In the genomic region with DNA sequence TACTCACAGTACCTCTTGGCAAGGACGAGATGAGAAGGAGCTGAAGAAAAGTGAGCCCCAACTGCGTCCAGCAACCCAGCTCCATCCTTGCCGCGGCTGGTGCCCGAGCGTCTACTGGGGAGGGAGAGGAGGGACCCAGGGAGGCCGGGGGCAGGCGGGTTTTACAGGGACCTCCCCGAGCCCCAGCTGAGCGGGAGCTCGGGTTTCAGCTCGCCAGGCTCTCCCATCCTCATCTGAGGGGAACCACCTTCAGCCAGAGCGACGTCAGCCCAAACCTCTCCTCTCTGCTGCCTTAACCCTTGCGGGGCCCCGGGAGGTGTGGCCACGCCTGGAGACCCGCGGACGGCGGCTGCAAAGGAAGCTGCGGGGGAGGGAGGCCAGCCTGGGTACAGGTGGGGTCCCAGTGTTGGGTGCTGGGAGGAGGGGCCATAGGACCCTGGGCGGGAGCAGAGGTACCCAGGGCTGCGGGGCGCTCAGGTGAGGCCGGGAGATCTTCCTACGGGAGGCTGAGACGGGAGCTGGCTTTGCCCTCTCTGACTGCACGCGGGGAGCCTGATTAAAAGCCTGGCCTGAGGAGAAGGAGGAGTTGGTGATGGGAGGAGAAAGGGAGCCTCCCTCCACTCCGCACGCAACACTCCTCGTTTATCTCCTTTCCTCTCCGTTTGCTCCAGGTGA, we compare ENCODE assay signal across 8 cellular contexts. TPM values are rescaled to one million over a fixed set of nuclear protein-coding genes. Genes with fewer than 3 reads are reported as not detected.
DNase-seq lines count a peak whose midpoint lies in the region; ATAC-seq and TF ChIP-seq lines count a peak whose summit lies in the region.

A gene with protein sequence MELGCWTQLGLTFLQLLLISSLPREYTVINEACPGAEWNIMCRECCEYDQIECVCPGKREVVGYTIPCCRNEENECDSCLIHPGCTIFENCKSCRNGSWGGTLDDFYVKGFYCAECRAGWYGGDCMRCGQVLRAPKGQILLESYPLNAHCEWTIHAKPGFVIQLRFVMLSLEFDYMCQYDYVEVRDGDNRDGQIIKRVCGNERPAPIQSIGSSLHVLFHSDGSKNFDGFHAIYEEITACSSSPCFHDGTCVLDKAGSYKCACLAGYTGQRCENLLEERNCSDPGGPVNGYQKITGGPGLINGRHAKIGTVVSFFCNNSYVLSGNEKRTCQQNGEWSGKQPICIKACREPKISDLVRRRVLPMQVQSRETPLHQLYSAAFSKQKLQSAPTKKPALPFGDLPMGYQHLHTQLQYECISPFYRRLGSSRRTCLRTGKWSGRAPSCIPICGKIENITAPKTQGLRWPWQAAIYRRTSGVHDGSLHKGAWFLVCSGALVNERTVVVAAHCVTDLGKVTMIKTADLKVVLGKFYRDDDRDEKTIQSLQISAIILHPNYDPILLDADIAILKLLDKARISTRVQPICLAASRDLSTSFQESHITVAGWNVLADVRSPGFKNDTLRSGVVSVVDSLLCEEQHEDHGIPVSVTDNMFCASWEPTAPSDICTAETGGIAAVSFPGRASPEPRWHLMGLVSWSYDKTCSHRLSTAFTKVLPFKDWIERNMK (minus strand): TSS at position 116 of the 675 bp plus-strand sequence. CDS start 31 bp downstream, at position 85.

- H3K27me3 ChIP-seq in right atrium auricular region (no peaks in the 10 kb centered on the region), gastrocnemius medialis (peaks cover 5 to 22% (median 14%) of the 10 kb centered on the region in 3 donors), WERI-Rb-1 (ENCODE audit: insufficient read depth, low read depth, severe bottlenecking) (no peaks in the 10 kb centered on the region)

- H3K4me3 Mint-ChIP-seq in activated CD4-positive, alpha-beta memory T cell treated with anti-CD3 and anti-CD28 coated beads for 36 hours: no peak within 1 kb of the TSS
- no peak within 1 kb of the TSS for H3K4me3 Mint-ChIP-seq in activated CD4-positive, alpha-beta memory T cell treated with anti-CD3 and anti-CD28 coated beads, Interleukin-2, amount 10 ng/mL, durations not matched to agents 7 days and 5 days
- H3K4me3 Mint-ChIP-seq in activated CD8-positive, alpha-beta T cell treated with anti-CD3 and anti-CD28 coated beads for 36 hours: no peak within 1 kb of the TSS

- peak; percentile 35 for DNase-seq in activated CD4-positive, alpha-beta memory T cell treated with anti-CD3 and anti-CD28 coated beads for 36 hours
- DNase-seq in activated CD4-positive, alpha-beta memory T cell treated with anti-CD3 and anti-CD28 coated beads, Interleukin-2, amount 10 ng/mL, durations not matched to agents 7 days and 5 days: no peak
- peak; percentile 50 for DNase-seq in activated CD8-positive, alpha-beta T cell treated with anti-CD3 and anti-CD28 coated beads for 36 hours
- DNase-seq in right atrium auricular region (ENCODE audit: low spot score) (peak; percentile 76), gastrocnemius medialis (peak; percentile 18 to 25), RKO (ENCODE audit: low spot score) (no peak), foreskin melanocyte (no peak), WERI-Rb-1 (no peak)

- no peak within 1 kb of the TSS for H3K27ac Mint-ChIP-seq in activated CD4-positive, alpha-beta memory T cell treated with anti-CD3 and anti-CD28 coated beads for 36 hours
- H3K27ac Mint-ChIP-seq in activated CD4-positive, alpha-beta memory T cell treated with anti-CD3 and anti-CD28 coated beads, Interleukin-2, amount 10 ng/mL, durations not matched to agents 7 days and 5 days: no peak within 1 kb of the TSS
- H3K27ac Mint-ChIP-seq in activated CD8-positive, alpha-beta T cell treated with anti-CD3 and anti-CD28 coated beads for 36 hours: no peak within 1 kb of the TSS

- ATAC-seq in activated CD8-positive, alpha-beta T cell treated with anti-CD3 and anti-CD28 coated beads for 36 hours: peak; percentile 92
- ATAC-seq in gastrocnemius medialis: peak; percentile 29 to 42

- H3K36me3 Mint-ChIP-seq in activated CD4-positive, alpha-beta memory T cell treated with anti-CD3 and anti-CD28 coated beads for 36 hours: no peaks in the 10 kb centered on the region
- H3K36me3 Mint-ChIP-seq in activated CD4-positive, alpha-beta memory T cell treated with anti-CD3 and anti-CD28 coated beads, Interleukin-2, amount 10 ng/mL, durations not matched to agents 7 days and 5 days (ENCODE audit: low read depth): no peaks in the 10 kb centered on the region
- H3K36me3 Mint-ChIP-seq in activated CD8-positive, alpha-beta T cell treated with anti-CD3 and anti-CD28 coated beads for 36 hours (ENCODE audit: low read depth): no peaks in the 10 kb centered on the region

- no peak for TF ChIP-seq CTCF in activated CD8-positive, alpha-beta T cell treated with anti-CD3 and anti-CD28 coated beads for 36 hours (IDR thresholded peaks at IDR 0.05)
- TF ChIP-seq CTCF in right atrium auricular region (IDR thresholded peaks at IDR 0.05): no peak
- TF ChIP-seq CTCF in gastrocnemius medialis (IDR thresholded peaks at IDR 0.05 in 4 of 5, conservative IDR thresholded peaks at IDR 0.05 in 1 of 5): no peak
- TF ChIP-seq CTCF in WERI-Rb-1 (IDR thresholded peaks at IDR 0.05; ENCODE audit: low read depth, low read length): no peak

- H3K9me3 ChIP-seq in right atrium auricular region (no peaks in the 10 kb centered on the region), gastrocnemius medialis (no peaks in the 10 kb centered on the region), WERI-Rb-1 (ENCODE audit: severe bottlenecking) (no peaks in the 10 kb centered on the region)

- in situ Hi-C loops in gastrocnemius medialis (cut with MboI; ENCODE audit: low sequenced_read_pairs in 4 of 4): no loop called here

- H3K4me3 ChIP-seq in right atrium auricular region (peak within 1 kb of the TSS; percentile 24 to 47), gastrocnemius medialis (peak within 1 kb of the TSS in 3 of 4 donors; percentile 27 to 40 (median 38)), WERI-Rb-1 (ENCODE audit: low read depth, low read length) (no peak within 1 kb of the TSS)

- H3K36me3 ChIP-seq in right atrium auricular region (no peaks in the 10 kb centered on the region), gastrocnemius medialis (no peaks in the 10 kb centered on the region), WERI-Rb-1 (no peaks in the 10 kb centered on the region)

- H3K27me3 Mint-ChIP-seq in activated CD4-positive, alpha-beta memory T cell treated with anti-CD3 and anti-CD28 coated beads for 36 hours: peaks cover 64% of the 10 kb centered on the region
- H3K27me3 Mint-ChIP-seq in activated CD4-positive, alpha-beta memory T cell treated with anti-CD3 and anti-CD28 coated beads, Interleukin-2, amount 10 ng/mL, durations not matched to agents 7 days and 5 days: peaks cover 64% of the 10 kb centered on the region
- peaks cover 52% of the 10 kb centered on the region for H3K27me3 Mint-ChIP-seq in activated CD8-positive, alpha-beta T cell treated with anti-CD3 and anti-CD28 coated beads for 36 hours

- POLR2A ChIA-PET in activated CD4-positive, alpha-beta memory T cell treated with anti-CD3 and anti-CD28 coated beads for 36 hours (lab: Charles Lee): no interaction called here
- POLR2A ChIA-PET in activated CD4-positive, alpha-beta memory T cell treated with anti-CD3 and anti-CD28 coated beads, Interleukin-2, amount 10 ng/mL, durations not matched to agents 7 days and 5 days (lab: Charles Lee): no interaction called here
- POLR2A ChIA-PET in activated CD8-positive, alpha-beta T cell treated with anti-CD3 and anti-CD28 coated beads for 36 hours (lab: Charles Lee): interaction anchor here (0.6 kb wide), 1 partner anchor 769 kb away, joined by 3 read pairs; no protein-coding TSS in a partner anchor

- peak in 1 of 2 donors; percentile 15 for TF ChIP-seq POLR2A in gastrocnemius medialis (IDR thresholded peaks at IDR 0.05)

- intact Hi-C loops in activated CD4-positive, alpha-beta memory T cell treated with anti-CD3 and anti-CD28 coated beads for 36 hours (cut with micrococcal nuclease): no loop called here
- intact Hi-C loops in activated CD8-positive, alpha-beta T cell treated with anti-CD3 and anti-CD28 coated beads for 36 hours (cut with micrococcal nuclease): no loop called here
- intact Hi-C loops in gastrocnemius medialis (cut with DNase I; ENCODE audit: low total_unique reads): no loop called here

- H3K9me3 Mint-ChIP-seq in activated CD4-positive, alpha-beta memory T cell treated with anti-CD3 and anti-CD28 coated beads for 36 hours: no peaks in the 10 kb centered on the region
- no peaks in the 10 kb centered on the region for H3K9me3 Mint-ChIP-seq in activated CD4-positive, alpha-beta memory T cell treated with anti-CD3 and anti-CD28 coated beads, Interleukin-2, amount 10 ng/mL, durations not matched to agents 7 days and 5 days
- no peaks in the 10 kb centered on the region for H3K9me3 Mint-ChIP-seq in activated CD8-positive, alpha-beta T cell treated with anti-CD3 and anti-CD28 coated beads for 36 hours

- CTCF ChIA-PET in activated CD4-positive, alpha-beta memory T cell treated with anti-CD3 and anti-CD28 coated beads for 36 hours (lab: Charles Lee): no interaction called here
- CTCF ChIA-PET in activated CD4-positive, alpha-beta memory T cell treated with anti-CD3 and anti-CD28 coated beads, Interleukin-2, amount 10 ng/mL, durations not matched to agents 7 days and 5 days (lab: Charles Lee): no interaction called here
- CTCF ChIA-PET in activated CD8-positive, alpha-beta T cell treated with anti-CD3 and anti-CD28 coated beads for 36 hours (lab: Charles Lee): interaction anchor here (0.7 to 1.9 kb wide), 2 partner anchors 41 to 296 kb away, joined by 3 to 4 read pairs; no protein-coding TSS in a partner anchor

- peaks cover 0 to 20% of the 10 kb centered on the region in 2 donors for H3K4me1 ChIP-seq in right atrium auricular region
- no peaks in the 10 kb centered on the region for H3K4me1 ChIP-seq in gastrocnemius medialis

- H3K27ac ChIP-seq in right atrium auricular region: peak within 1 kb of the TSS; percentile 41 to 48
- peak within 1 kb of the TSS in 3 of 4 donors; percentile 25 to 31 (median 29) for H3K27ac ChIP-seq in gastrocnemius medialis
- no peak within 1 kb of the TSS for H3K27ac ChIP-seq in WERI-Rb-1

- H3K4me1 Mint-ChIP-seq in activated CD4-positive, alpha-beta memory T cell treated with anti-CD3 and anti-CD28 coated beads for 36 hours (ENCODE audit: low read depth): no peaks in the 10 kb centered on the region
- no peaks in the 10 kb centered on the region for H3K4me1 Mint-ChIP-seq in activated CD4-positive, alpha-beta memory T cell treated with anti-CD3 and anti-CD28 coated beads, Interleukin-2, amount 10 ng/mL, durations not matched to agents 7 days and 5 days
- H3K4me1 Mint-ChIP-seq in activated CD8-positive, alpha-beta T cell treated with anti-CD3 and anti-CD28 coated beads for 36 hours (ENCODE audit: low read depth): no peaks in the 10 kb centered on the region

RNA-seq across cellular contexts. Expression of the gene that starts here (rescaled TPM):
- not detected for total RNA-seq in activated CD4-positive, alpha-beta memory T cell treated with anti-CD3 and anti-CD28 coated beads for 36 hours
- total RNA-seq in activated CD4-positive, alpha-beta memory T cell treated with anti-CD3 and anti-CD28 coated beads, Interleukin-2, amount 10 ng/mL, durations not matched to agents 7 days and 5 days: not detected
- not detected for total RNA-seq in activated CD8-positive, alpha-beta T cell treated with anti-CD3 and anti-CD28 coated beads for 36 hours
- total RNA-seq in right atrium auricular region (10 to 100 TPM in 1 of 2 donors, 1 to 10 TPM in 1; 8.6 to 15.3 TPM), gastrocnemius medialis (1 to 10 TPM in 3 of 4 donors, under 1 TPM in 1; 0.49 to 3.2 (median 1.4) TPM)

Comparison
In these comparisons a context has a peak if more than half of its experiments do, and no peak if none do; other contexts are left out.
1. Peak in DNase-seq in activated CD4-positive, alpha-beta memory T cell treated with anti-CD3 and anti-CD28 coated beads for 36 hours; RNA of the gene not detected or under 1 TPM.
2. Peak in DNase-seq and ATAC-seq in activated CD8-positive, alpha-beta T cell treated with anti-CD3 and anti-CD28 coated beads for 36 hours; RNA of the gene not detected or under 1 TPM.
3. DNase-seq: peak in right atrium auricular region (single experiment) and gastrocnemius medialis (2 of 2); none in activated CD4-positive, alpha-beta memory T cell treated with anti-CD3 and anti-CD28 coated beads, Interleukin-2, amount 10 ng/mL, durations not matched to agents 7 days and 5 days (single experiment), RKO (single experiment), foreskin melanocyte (single experiment) and WERI-Rb-1 (single experiment).